12 cellular contexts compared by ENCODE assay signal in the genomic region with DNA sequence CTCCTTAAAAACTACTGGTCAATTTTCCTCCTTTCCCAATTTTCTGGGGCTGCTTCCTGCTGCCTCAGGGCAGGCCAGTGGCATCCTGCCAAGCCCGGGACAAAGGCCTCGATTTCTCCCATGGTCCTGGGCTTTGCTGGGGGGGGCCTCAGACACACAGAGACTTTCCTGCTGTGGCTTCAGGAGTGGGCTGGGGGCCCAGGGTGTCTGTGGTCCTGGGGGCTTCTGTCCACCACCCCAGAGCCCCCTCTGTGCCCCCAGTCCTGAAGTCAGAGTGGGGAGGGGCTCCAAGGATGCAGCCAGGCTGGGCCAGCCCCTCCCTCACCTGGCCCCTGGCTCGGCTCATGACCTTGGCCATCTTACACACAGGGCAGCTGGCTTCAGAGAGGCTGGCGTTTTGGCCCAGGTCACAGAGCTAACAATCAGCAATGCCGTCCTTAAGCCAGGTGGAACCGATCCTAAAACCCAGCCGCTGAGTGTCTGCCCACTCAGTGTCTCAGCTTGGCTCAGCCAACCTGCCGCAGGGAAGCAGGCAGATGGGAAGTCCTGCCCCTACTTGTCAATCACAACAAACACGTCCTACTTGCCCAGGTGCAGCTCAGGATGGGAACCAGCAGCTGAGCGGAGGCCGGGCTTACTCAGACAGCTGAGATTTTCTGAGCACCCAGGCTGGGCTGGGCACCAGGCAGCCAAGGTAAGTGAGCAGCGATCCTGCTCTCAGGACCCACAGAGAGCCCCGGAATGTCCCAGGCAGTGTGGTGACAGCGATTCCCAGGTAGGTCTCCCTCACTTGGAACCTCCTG. TPM values are rescaled to one million over a fixed set of nuclear protein-coding genes. Genes with fewer than 3 reads are reported as not detected.
DNase-seq lines count a peak whose midpoint lies in the region; ATAC-seq lines count a peak whose summit lies in the region.
"Had no signal": no experiment of that assay in that cellular context is flagged by ENCODE, and none has a peak within 500 bp of the region (broad histone marks: within the 10 kb centered on the region; RNA-seq: fewer than 3 reads in every experiment).

No MANE protein-coding gene starts in this region.

- ATAC-seq in esophagus mucosa: peak; percentile 83
- ATAC-seq in sciatic nerve: no peak
- ATAC-seq in GM21390 (IDR thresholded peaks at IDR 0.05; ENCODE audit: unreplicated experiment): no peak
- ATAC-seq: left colon had no signal

- peak; percentile 27 for DNase-seq in DMS79 (lab: John Stamatoyannopoulos, UW)
- no peak for DNase-seq in DMS79 treated with DMSO at 0.1 percent for 48 hours (lab: John Stamatoyannopoulos, UW)
- DNase-seq in NCI-H345 treated with DMSO at 0.1 percent for 48 hours (lab: John Stamatoyannopoulos, UW; ENCODE audit: unreplicated experiment): peak; percentile 55
- peak; percentile 61 for DNase-seq in sciatic nerve (ENCODE audit: low spot score)
- DNase-seq in cortex of kidney (lab: John Stamatoyannopoulos, UW): no peak
- DNase-seq in NCI-H510A (lab: John Stamatoyannopoulos, UW): no peak
- DNase-seq: activated CD4-positive, CD25-positive, alpha-beta regulatory T cell; KBM-7; transverse colon had no signal

- intact Hi-C loops in sciatic nerve (cut with DNase I): no loop called here

RNA-seq across cellular contexts. Expression of gene OSBPL5, which starts 34.6 kb away (rescaled TPM):
- total RNA-seq in esophagus mucosa: 13.4 TPM
- 58.3 TPM for total RNA-seq in sciatic nerve

Comparison
In these comparisons a context has a peak if more than half of its experiments do, and no peak if none do; other contexts are left out.
1. DNase-seq: peak in DMS79 (single experiment), NCI-H345 treated with DMSO at 0.1 percent for 48 hours (single experiment) and sciatic nerve (single experiment); none in DMS79 treated with DMSO at 0.1 percent for 48 hours (single experiment), cortex of kidney (single experiment) and NCI-H510A (single experiment).